ENCODE assay signal across 12 cellular contexts in genomic region chr12:67541625-67541991, GRCh38.
A peak's percentile ranks its signal among the peaks of the same experiment; 100 is the strongest.
DNase-seq lines count a peak whose midpoint lies in the region; ATAC-seq and TF ChIP-seq lines count a peak whose summit lies in the region.
"Had no signal": no experiment of that assay in that cellular context is flagged by ENCODE, and none has a peak within 500 bp of the region (broad histone marks: within the 10 kb centered on the region; RNA-seq: fewer than 3 reads in every experiment).

No MANE protein-coding gene starts in this region.

- peak overlapping the region; percentile 11 for H3K27ac ChIP-seq in RWPE2 (ENCODE audit: poor library complexity, severe bottlenecking)
- H3K27ac ChIP-seq: C4-2B, dorsolateral prefrontal cortex had no signal

- peak; percentile 15 for ATAC-seq in stimulated activated naive CD8-positive, alpha-beta T cell treated with anti-CD3 and anti-CD28 coated beads, Interleukin-15, amount 100 ng/mL, for 72 hours
- no peak for ATAC-seq in stimulated activated naive CD8-positive, alpha-beta T cell treated with anti-CD3 and anti-CD28 coated beads, Interleukin-15, Interleukin-2, amounts not matched to agents 100 U/mL and 50 U/mL, for 24 hours
- ATAC-seq in RWPE2 (ENCODE audit: low read depth) (no peak), GM21529 (IDR thresholded peaks at IDR 0.05; ENCODE audit: unreplicated experiment) (no peak)

- peaks cover 16% of the 10 kb centered on the region for H3K4me1 ChIP-seq in RWPE2 (ENCODE audit: insufficient read depth, poor library complexity, severe bottlenecking)

- H3K36me3 ChIP-seq in RWPE2 (ENCODE audit: low read depth) = no peaks in the 10 kb centered on the region

- H3K4me3 Mint-ChIP-seq in stimulated activated naive CD8-positive, alpha-beta T cell treated with anti-CD3 and anti-CD28 coated beads, Interleukin-15, amount 100 ng/mL, for 72 hours = peak overlapping the region; percentile 2 to 4

- H3K27me3 ChIP-seq in RWPE2 (ENCODE audit: insufficient read depth, poor library complexity, severe bottlenecking) = no peaks in the 10 kb centered on the region

- no peak for DNase-seq in stimulated activated naive CD8-positive, alpha-beta T cell treated with anti-CD3 and anti-CD28 coated beads, Interleukin-15, amount 100 ng/mL, for 72 hours
- DNase-seq in stimulated activated naive CD8-positive, alpha-beta T cell treated with anti-CD3 and anti-CD28 coated beads, Interleukin-15, Interleukin-2, amounts not matched to agents 100 U/mL and 50 U/mL, for 24 hours = no peak
- DNase-seq in HT-29 (ENCODE audit: low spot score) = peak; percentile 63
- no peak for DNase-seq in RWPE2 (ENCODE audit: low spot score)
- DNase-seq in ureter (ENCODE audit: low spot score) = peak; percentile 60
- no peak for DNase-seq in H4 (ENCODE audit: low spot score)
- DNase-seq in middle frontal gyrus (ENCODE audit: extremely low spot score, low spot score) = no peak
- DNase-seq: dorsolateral prefrontal cortex, NCI-H526, T1000 had no signal

- no peak for TF ChIP-seq CTCF in RWPE2 (IDR thresholded peaks at IDR 0.05; ENCODE audit: poor library complexity, severe bottlenecking)

- no peaks in the 10 kb centered on the region for H3K9me3 ChIP-seq in RWPE2 (ENCODE audit: severe bottlenecking)

- H3K27ac Mint-ChIP-seq in stimulated activated naive CD8-positive, alpha-beta T cell treated with anti-CD3 and anti-CD28 coated beads, Interleukin-15, amount 100 ng/mL, for 72 hours = no peak overlapping the region

- no peak overlapping the region for H3K4me3 ChIP-seq in RWPE2 (ENCODE audit: severe bottlenecking)
- H3K4me3 ChIP-seq: dorsolateral prefrontal cortex had no signal

- H3K4me1 Mint-ChIP-seq in stimulated activated naive CD8-positive, alpha-beta T cell treated with anti-CD3 and anti-CD28 coated beads, Interleukin-15, amount 100 ng/mL, for 72 hours = peaks cover 27% of the 10 kb centered on the region

- H3K9me3 Mint-ChIP-seq in stimulated activated naive CD8-positive, alpha-beta T cell treated with anti-CD3 and anti-CD28 coated beads, Interleukin-15, amount 100 ng/mL, for 72 hours = no peaks in the 10 kb centered on the region

- H3K27me3 Mint-ChIP-seq in stimulated activated naive CD8-positive, alpha-beta T cell treated with anti-CD3 and anti-CD28 coated beads, Interleukin-15, amount 100 ng/mL, for 72 hours = no peaks in the 10 kb centered on the region

Comparison
In these comparisons a context has a peak if more than half of its experiments do, and no peak if none do; other contexts are left out.
1. DNase-seq: peak in HT-29 (single experiment) and ureter (single experiment); none in stimulated activated naive CD8-positive, alpha-beta T cell treated with anti-CD3 and anti-CD28 coated beads, Interleukin-15, amount 100 ng/mL, for 72 hours (0 of 2), stimulated activated naive CD8-positive, alpha-beta T cell treated with anti-CD3 and anti-CD28 coated beads, Interleukin-15, Interleukin-2, amounts not matched to agents 100 U/mL and 50 U/mL, for 24 hours (single experiment), RWPE2 (single experiment), H4 (single experiment) and middle frontal gyrus (single experiment).